In the genomic region with DNA sequence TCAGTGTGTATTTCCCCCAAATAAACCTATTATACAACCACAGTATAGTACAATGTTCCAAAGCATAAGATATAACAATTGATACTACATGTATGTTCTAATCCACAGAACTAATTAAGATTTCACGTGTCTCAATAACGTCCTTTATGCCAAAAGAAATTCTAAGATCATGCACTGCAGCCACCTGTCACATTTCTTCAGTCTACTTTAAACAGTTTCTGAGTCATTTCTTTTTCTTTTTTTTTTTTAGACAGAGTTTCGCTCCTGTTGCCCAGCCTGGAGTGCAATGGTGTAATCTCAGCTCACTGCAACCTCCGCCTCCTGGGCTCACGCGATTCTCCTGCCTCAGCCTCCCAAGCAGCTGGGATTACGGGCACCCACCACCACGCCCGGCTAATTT, we compare ENCODE assay signal across 38 cellular contexts.
"Had no signal": no experiment of that assay in that cellular context is flagged by ENCODE, and none has a peak within 500 bp of the region (broad histone marks: within the 10 kb centered on the region; RNA-seq: fewer than 3 reads in every experiment).

No MANE protein-coding gene starts in this region.

- ATAC-seq: activated CD8-positive, alpha-beta memory T cell treated with anti-CD3 and anti-CD28 coated beads, Interleukin-2, amount 10 ng/mL, durations not matched to agents 7 days and 5 days; activated CD8-positive, alpha-beta T cell treated with anti-CD3 and anti-CD28 coated beads, Interleukin-2, amount 10 ng/mL, durations not matched to agents 7 days and 5 days; activated naive CD8-positive, alpha-beta T cell treated with anti-CD3 and anti-CD28 coated beads, Interleukin-2, amount 50 U/mL, for 24 hours had no signal

- H3K9me3 ChIP-seq: ascending aorta had no signal

- H3K27ac ChIP-seq: ascending aorta, cardiac muscle cell, VCaP had no signal

- H3K36me3 ChIP-seq: cardiac muscle cell had no signal

- H3K27me3 ChIP-seq: ascending aorta, cardiac muscle cell had no signal

- H3K4me3 ChIP-seq: ascending aorta, cardiac muscle cell had no signal

- H3K27ac Mint-ChIP-seq: activated B cell treated with CpG ODN at 0.5 μM for 24 hours; activated CD4-positive, alpha-beta memory T cell treated with anti-CD3 and anti-CD28 coated beads, Interleukin-2, amount 10 ng/mL, durations not matched to agents 7 days and 5 days; activated CD4-positive, alpha-beta T cell treated with anti-CD3 and anti-CD28 coated beads, Interleukin-2, amount 10 ng/mL, durations not matched to agents 24 days and 14 days; activated CD8-positive, alpha-beta memory T cell treated with anti-CD3 and anti-CD28 coated beads, Interleukin-2, amount 10 ng/mL, durations not matched to agents 7 days and 5 days; activated CD8-positive, alpha-beta T cell treated with anti-CD3 and anti-CD28 coated beads, Interleukin-2, amount 10 ng/mL, durations not matched to agents 7 days and 5 days; activated naive CD4-positive, alpha-beta T cell treated with anti-CD3 and anti-CD28 coated beads, Interleukin-2, amount 10 ng/mL, durations not matched to agents 7 days and 5 days; activated naive CD4-positive, alpha-beta T cell treated with anti-CD3 and anti-CD28 coated beads, Interleukin-2, amount 50 U/mL, for 24 hours; activated naive CD8-positive, alpha-beta T cell; activated naive CD8-positive, alpha-beta T cell treated with anti-CD3 and anti-CD28 coated beads, Interleukin-2, amount 10 ng/mL, durations not matched to agents 7 days and 5 days; activated naive CD8-positive, alpha-beta T cell treated with anti-CD3 and anti-CD28 coated beads, Interleukin-2, amount 50 U/mL, for 24 hours; activated T-cell treated with anti-CD3 and anti-CD28 coated beads, Interleukin-2, amount 50 U/mL, for 24 hours; activated T-helper 2 cell treated with anti-CD3 and anti-CD28 coated beads, Interferon-gamma antibody, Interleukin-2, Interleukin-4, amounts not matched to agents 10 μg/mL and 5 μg/mL and 100 μg/mL, durations not matched to agents 14 hours and 24 hours and 36 hours; brain; T-helper 1 cell treated with Interleukin-12 subunit alpha and Interleukin-12 subunit beta and Interleukin-4 antibody, amounts not matched to agents 30 μg/mL and 1 μg/mL, for 36 hours; T-helper 2 cell treated with Interferon-gamma antibody and Interleukin-4, amounts not matched to agents 5 μg/mL and 100 μg/mL, for 36 hours had no signal

- H3K4me1 Mint-ChIP-seq: activated B cell treated with CpG ODN at 0.5 μM for 24 hours; activated CD4-positive, alpha-beta T cell treated with anti-CD3 and anti-CD28 coated beads, Interleukin-2, amount 10 ng/mL, durations not matched to agents 24 days and 14 days; activated naive CD4-positive, alpha-beta T cell treated with anti-CD3 and anti-CD28 coated beads, Interleukin-2, amount 10 ng/mL, durations not matched to agents 7 days and 5 days; activated naive CD8-positive, alpha-beta T cell treated with anti-CD3 and anti-CD28 coated beads, Interleukin-2, amount 10 ng/mL, durations not matched to agents 7 days and 5 days; activated naive CD8-positive, alpha-beta T cell treated with anti-CD3 and anti-CD28 coated beads, Interleukin-2, amount 50 U/mL, for 24 hours had no signal

- DNase-seq: activated B cell treated with CpG ODN at 0.5 μM for 24 hours; activated CD4-positive, alpha-beta memory T cell treated with anti-CD3 and anti-CD28 coated beads, Interleukin-2, amount 10 ng/mL, durations not matched to agents 7 days and 5 days; activated CD4-positive, alpha-beta T cell treated with anti-CD3 and anti-CD28 coated beads for 4 hours; activated CD4-positive, alpha-beta T cell treated with anti-CD3 and anti-CD28 coated beads, Interleukin-2, amount 10 ng/mL, durations not matched to agents 24 days and 14 days; activated CD4-positive, alpha-beta T cell treated with anti-CD3 and anti-CD28 coated beads, Interleukin-2, amount 50 U/mL, for 1 hour; activated CD4-positive, alpha-beta T cell treated with anti-CD3 and anti-CD28 coated beads, Interleukin-2, amount 50 U/mL, for 4 hours; activated CD4-positive, CD25-positive, alpha-beta regulatory T cell treated with anti-CD3 and anti-CD28 coated beads, Interleukin-2, amount 50 U/mL, for 72 hours; activated CD8-positive, alpha-beta memory T cell treated with anti-CD3 and anti-CD28 coated beads for 24 hours; activated CD8-positive, alpha-beta memory T cell treated with anti-CD3 and anti-CD28 coated beads, Interleukin-2, amount 10 ng/mL, durations not matched to agents 7 days and 5 days; activated CD8-positive, alpha-beta memory T cell treated with anti-CD3 and anti-CD28 coated beads, Interleukin-2, amount 50 U/mL, for 48 hours; activated CD8-positive, alpha-beta T cell treated with anti-CD3 and anti-CD28 coated beads, Interleukin-2, amount 10 ng/mL, durations not matched to agents 7 days and 5 days; activated effector memory CD4-positive, alpha-beta T cell treated with Interleukin-2 at 50 U/mL for 16 hours; activated gamma-delta T cell; activated naive CD4-positive, alpha-beta T cell treated with anti-CD3 and anti-CD28 coated beads, Interleukin-2, amount 10 ng/mL, durations not matched to agents 7 days and 5 days; activated naive CD4-positive, alpha-beta T cell treated with Interleukin-2 at 50 U/mL for 16 hours; activated naive CD8-positive, alpha-beta T cell treated with anti-CD3 and anti-CD28 coated beads, Interleukin-2, amount 10 ng/mL, durations not matched to agents 7 days and 5 days; activated naive CD8-positive, alpha-beta T cell treated with anti-CD3 and anti-CD28 coated beads, Interleukin-2, amount 50 U/mL, for 24 hours; activated T-cell treated with anti-CD3 and anti-CD28 coated beads, Interleukin-2, amount 50 U/mL, for 24 hours; activated T-cell treated with anti-CD3 and anti-CD28 coated beads, Interleukin-2, amount 50 U/mL, for 48 hours; amygdala; anterior cingulate cortex; caudate nucleus; cerebellar nuclear complex; T-helper 1 cell; T-helper 2 cell; T-helper 9 cell had no signal

- H3K4me3 Mint-ChIP-seq: activated B cell treated with CpG ODN at 0.5 μM for 24 hours; activated CD4-positive, alpha-beta memory T cell treated with anti-CD3 and anti-CD28 coated beads, Interleukin-2, amount 10 ng/mL, durations not matched to agents 7 days and 5 days; activated CD4-positive, alpha-beta T cell treated with anti-CD3 and anti-CD28 coated beads, Interleukin-2, amount 10 ng/mL, durations not matched to agents 24 days and 14 days; activated CD8-positive, alpha-beta memory T cell treated with anti-CD3 and anti-CD28 coated beads, Interleukin-2, amount 10 ng/mL, durations not matched to agents 7 days and 5 days; activated CD8-positive, alpha-beta T cell treated with anti-CD3 and anti-CD28 coated beads, Interleukin-2, amount 10 ng/mL, durations not matched to agents 7 days and 5 days; activated naive CD4-positive, alpha-beta T cell treated with anti-CD3 and anti-CD28 coated beads, Interleukin-2, amount 10 ng/mL, durations not matched to agents 7 days and 5 days; activated naive CD4-positive, alpha-beta T cell treated with anti-CD3 and anti-CD28 coated beads, Interleukin-2, amount 50 U/mL, for 24 hours; activated naive CD8-positive, alpha-beta T cell; activated naive CD8-positive, alpha-beta T cell treated with anti-CD3 and anti-CD28 coated beads, Interleukin-2, amount 10 ng/mL, durations not matched to agents 7 days and 5 days; activated naive CD8-positive, alpha-beta T cell treated with anti-CD3 and anti-CD28 coated beads, Interleukin-2, amount 50 U/mL, for 24 hours; activated T-cell treated with anti-CD3 and anti-CD28 coated beads, Interleukin-2, amount 50 U/mL, for 24 hours; brain; central memory CD8-positive, alpha-beta T cell; T-helper 1 cell treated with Interleukin-12 subunit alpha and Interleukin-12 subunit beta and Interleukin-4 antibody, amounts not matched to agents 30 μg/mL and 1 μg/mL, for 36 hours; T-helper 2 cell treated with Interferon-gamma antibody and Interleukin-4, amounts not matched to agents 5 μg/mL and 100 μg/mL, for 36 hours had no signal

- H3K9me3 Mint-ChIP-seq: activated B cell treated with CpG ODN at 0.5 μM for 24 hours; activated CD4-positive, alpha-beta memory T cell treated with anti-CD3 and anti-CD28 coated beads, Interleukin-2, amount 10 ng/mL, durations not matched to agents 7 days and 5 days; activated CD4-positive, alpha-beta T cell treated with anti-CD3 and anti-CD28 coated beads, Interleukin-2, amount 10 ng/mL, durations not matched to agents 24 days and 14 days; activated naive CD4-positive, alpha-beta T cell treated with anti-CD3 and anti-CD28 coated beads, Interleukin-2, amount 10 ng/mL, durations not matched to agents 7 days and 5 days; activated naive CD8-positive, alpha-beta T cell treated with anti-CD3 and anti-CD28 coated beads, Interleukin-2, amount 10 ng/mL, durations not matched to agents 7 days and 5 days; activated naive CD8-positive, alpha-beta T cell treated with anti-CD3 and anti-CD28 coated beads, Interleukin-2, amount 50 U/mL, for 24 hours; brain; central memory CD8-positive, alpha-beta T cell; T-helper 1 cell treated with Interleukin-12 subunit alpha and Interleukin-12 subunit beta and Interleukin-4 antibody, amounts not matched to agents 30 μg/mL and 1 μg/mL, for 36 hours; T-helper 2 cell treated with Interferon-gamma antibody and Interleukin-4, amounts not matched to agents 5 μg/mL and 100 μg/mL, for 36 hours had no signal

- H3K4me1 ChIP-seq: ascending aorta had no signal

- FAIRE-seq: bronchial epithelial cell, TTC549 had no signal

- H3K27me3 Mint-ChIP-seq: activated B cell treated with CpG ODN at 0.5 μM for 24 hours; activated CD4-positive, alpha-beta memory T cell treated with anti-CD3 and anti-CD28 coated beads, Interleukin-2, amount 10 ng/mL, durations not matched to agents 7 days and 5 days; activated CD4-positive, alpha-beta T cell treated with anti-CD3 and anti-CD28 coated beads, Interleukin-2, amount 10 ng/mL, durations not matched to agents 24 days and 14 days; activated CD8-positive, alpha-beta memory T cell treated with anti-CD3 and anti-CD28 coated beads, Interleukin-2, amount 10 ng/mL, durations not matched to agents 7 days and 5 days; activated naive CD4-positive, alpha-beta T cell treated with anti-CD3 and anti-CD28 coated beads, Interleukin-2, amount 10 ng/mL, durations not matched to agents 7 days and 5 days; activated naive CD4-positive, alpha-beta T cell treated with anti-CD3 and anti-CD28 coated beads, Interleukin-2, amount 50 U/mL, for 24 hours; activated naive CD8-positive, alpha-beta T cell; activated naive CD8-positive, alpha-beta T cell treated with anti-CD3 and anti-CD28 coated beads, Interleukin-2, amount 10 ng/mL, durations not matched to agents 7 days and 5 days; activated naive CD8-positive, alpha-beta T cell treated with anti-CD3 and anti-CD28 coated beads, Interleukin-2, amount 50 U/mL, for 24 hours; activated T-cell treated with anti-CD3 and anti-CD28 coated beads, Interleukin-2, amount 50 U/mL, for 24 hours; brain; central memory CD8-positive, alpha-beta T cell had no signal
